24 cellular contexts compared by ENCODE assay signal in the genomic region with DNA sequence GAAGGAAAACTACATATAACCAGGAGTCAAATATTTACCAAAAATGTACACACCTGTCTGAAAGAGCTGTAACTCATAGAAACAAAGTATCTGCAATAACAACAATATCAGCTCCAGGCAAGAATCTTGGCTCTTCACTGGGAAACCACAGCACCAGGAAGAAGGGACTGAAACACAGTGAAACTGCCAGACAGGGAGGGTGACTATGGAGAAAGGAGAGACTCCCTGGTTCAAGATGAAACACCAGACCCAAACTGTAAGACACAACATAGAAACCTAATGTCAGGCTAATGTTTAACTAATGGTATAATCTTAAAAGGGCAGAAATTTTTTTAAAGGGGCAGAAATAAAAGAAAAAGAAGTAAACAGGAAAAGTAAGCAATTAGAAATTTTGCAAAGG. TPM values are rescaled to one million over a fixed set of nuclear protein-coding genes. Genes with fewer than 3 reads are reported as not detected.
A peak's percentile ranks its signal among the peaks of the same experiment; 100 is the strongest.
DNase-seq lines count a peak whose midpoint lies in the region; ATAC-seq and TF ChIP-seq lines count a peak whose summit lies in the region.
"Had no signal": no experiment of that assay in that cellular context is flagged by ENCODE, and none has a peak within 500 bp of the region (broad histone marks: within the 10 kb centered on the region; RNA-seq: fewer than 3 reads in every experiment).

No MANE protein-coding gene starts in this region.

- H3K79me2 ChIP-seq in mammary epithelial cell (ENCODE audit: insufficient read depth, low read length): no peaks in the 10 kb centered on the region

- H3K9me3 Mint-ChIP-seq in MCF 10A (ENCODE audit: unreplicated experiment): no peaks in the 10 kb centered on the region
- H3K9me3 Mint-ChIP-seq: activated naive CD4-positive, alpha-beta T cell treated with anti-CD3 and anti-CD28 coated beads, Interleukin-2, amount 50 U/mL, for 24 hours; natural killer cell had no signal

- H3K9me3 ChIP-seq in mammary epithelial cell (replicated peaks; ENCODE audit: insufficient read depth, low read length) (no peaks in the 10 kb centered on the region), body of pancreas (no peaks in the 10 kb centered on the region), left lung (peaks cover 0 to 5% of the 10 kb centered on the region in 2 donors), transverse colon (no peaks in the 10 kb centered on the region), heart left ventricle (peaks cover 0 to 23% (median under 1%) of the 10 kb centered on the region in 12 donors), right atrium auricular region (no peaks in the 10 kb centered on the region)
- H3K9me3 ChIP-seq: testis had no signal

- TF ChIP-seq EP300 in transverse colon (IDR thresholded peaks at IDR 0.05; ENCODE audit: low read depth): no peak

- H3K4me3 ChIP-seq in mammary epithelial cell (replicated peaks in 1 of 3; ENCODE audit: insufficient read depth in 1 of 3, low read depth in 2 of 3, low read length in 3 of 3) (no peak overlapping the region), body of pancreas (no peak overlapping the region), left lung (no peak overlapping the region), transverse colon (peak overlapping the region in 2 of 4 donors; percentile 12 to 33), heart left ventricle (no peak overlapping the region), right atrium auricular region (no peak overlapping the region)
- H3K4me3 ChIP-seq: K562, testis had no signal

- H3K36me3 ChIP-seq in mammary epithelial cell (ENCODE audit: insufficient read depth, low read length) (no peaks in the 10 kb centered on the region), body of pancreas (replicated peaks in 1 of 2; ENCODE audit: insufficient read depth in 1 of 2, low read depth in 2 of 2) (no peaks in the 10 kb centered on the region), left lung (no peaks in the 10 kb centered on the region), transverse colon (no peaks in the 10 kb centered on the region), heart left ventricle (no peaks in the 10 kb centered on the region), right atrium auricular region (no peaks in the 10 kb centered on the region)

- no TSS peak for BruUV-seq in MCF 10A (replicated peaks; lab: Mats Ljungman, UMichigan)
- no TSS peak for BruUV-seq in mammary epithelial cell (replicated peaks; lab: Mats Ljungman, UMichigan)

- DNase-seq in MCF 10A (ENCODE audit: unreplicated experiment) (peak; percentile 13), mammary epithelial cell (no peak), body of pancreas (peak in 1 of 4 donors; percentile 7), left lung (no peak), transverse colon (no peak), heart left ventricle (no peak), right atrium auricular region (ENCODE audit: low spot score) (no peak)
- DNase-seq: activated CD4-positive, CD25-positive, alpha-beta regulatory T cell treated with anti-CD3 and anti-CD28 coated beads, Interleukin-2, amount 50 U/mL, for 72 hours; activated T-cell treated with anti-CD3 and anti-CD28 coated beads, Interleukin-2, amount 50 U/mL, for 48 hours; CD4-positive, alpha-beta T cell; effector memory CD8-positive, alpha-beta T cell; islet precursor cell; mesendoderm; natural killer cell; NCI-H82; stimulated activated CD4-positive, alpha-beta T cell treated with anti-CD3 and anti-CD28 coated beads, Interleukin-15, amount 100 ng/mL, for 24 hours; T-helper 9 cell had no signal

- no peaks in the 10 kb centered on the region for H3K4me1 ChIP-seq in mammary epithelial cell (ENCODE audit: insufficient read depth, low read length)
- peaks cover 17% of the 10 kb centered on the region for H3K4me1 ChIP-seq in body of pancreas
- peaks cover 0 to 3% of the 10 kb centered on the region in 2 donors for H3K4me1 ChIP-seq in left lung
- peaks cover 0 to 15% (median 8%) of the 10 kb centered on the region in 4 donors for H3K4me1 ChIP-seq in transverse colon
- no peaks in the 10 kb centered on the region for H3K4me1 ChIP-seq in heart left ventricle
- no peaks in the 10 kb centered on the region for H3K4me1 ChIP-seq in right atrium auricular region

- TF ChIP-seq CTCF in MCF 10A (IDR thresholded peaks at IDR 0.05; ENCODE audit: unreplicated experiment) (no peak), mammary epithelial cell (conservative IDR thresholded peaks at IDR 0.05 in 1 of 2, IDR thresholded peaks at IDR 0.05 in 1 of 2; ENCODE audit: extremely low read depth in 1 of 2, insufficient read depth in 1 of 2, low read depth in 1 of 2, low read length in 2 of 2) (no peak), body of pancreas (IDR thresholded peaks at IDR 0.05) (no peak), left lung (IDR thresholded peaks at IDR 0.05) (no peak), transverse colon (IDR thresholded peaks at IDR 0.05) (no peak), heart left ventricle (IDR thresholded peaks at IDR 0.05) (no peak), right atrium auricular region (IDR thresholded peaks at IDR 0.05) (no peak)

- no peaks in the 10 kb centered on the region for H4K20me1 ChIP-seq in mammary epithelial cell (ENCODE audit: insufficient read depth, low read length)

- H3K9ac ChIP-seq in mammary epithelial cell (ENCODE audit: insufficient read depth, low read length): no peak overlapping the region

- no peak overlapping the region for H3K4me2 ChIP-seq in mammary epithelial cell (ENCODE audit: insufficient read depth, low read depth, low read length)

- TF ChIP-seq POLR2A in body of pancreas (IDR thresholded peaks at IDR 0.05) (no peak), transverse colon (IDR thresholded peaks at IDR 0.05) (no peak), heart left ventricle (IDR thresholded peaks at IDR 0.05) (no peak)

- ATAC-seq in body of pancreas (peak; percentile 47), left lung (peak; percentile 76), HG02852 (IDR thresholded peaks at IDR 0.05; ENCODE audit: unreplicated experiment) (no peak), heart left ventricle (no peak)
- ATAC-seq: effector memory CD8-positive, alpha-beta T cell; K562; natural killer cell had no signal

- H2AFZ ChIP-seq in mammary epithelial cell (ENCODE audit: low read depth, low read length): no peak overlapping the region

- no peak overlapping the region for H3K27ac Mint-ChIP-seq in MCF 10A (ENCODE audit: low read depth, unreplicated experiment)
- H3K27ac Mint-ChIP-seq: activated naive CD4-positive, alpha-beta T cell treated with anti-CD3 and anti-CD28 coated beads, Interleukin-2, amount 50 U/mL, for 24 hours; CD4-positive, alpha-beta T cell; effector memory CD8-positive, alpha-beta T cell; natural killer cell had no signal

- POLR2A ChIA-PET in MCF 10A (lab: Yijun Ruan, JAX): interaction anchor here (0.6 to 1.2 kb wide), 3 partner anchors 73 to 984 kb away, joined by 3 read pairs; no protein-coding TSS in a partner anchor

- H3K36me3 Mint-ChIP-seq in MCF 10A (ENCODE audit: insufficient read depth, unreplicated experiment): peaks cover 6% of the 10 kb centered on the region
- H3K36me3 Mint-ChIP-seq: natural killer cell had no signal

- intact Hi-C loops in MCF 10A (cut with micrococcal nuclease) (no loop called here), mammary epithelial cell (cut with micrococcal nuclease) (no loop called here), body of pancreas (cut with DNase I) (no loop called here), left lung (cut with DNase I) (no loop called here), transverse colon (cut with DNase I; ENCODE audit: low total_unique reads) (no loop called here), heart left ventricle (cut with DNase I) (loop anchor here in 1 of 10 donors (10.0 kb wide), 1 partner anchor 47 kb away; no protein-coding TSS in a partner anchor)

- peaks cover 11% of the 10 kb centered on the region for H3K4me1 Mint-ChIP-seq in MCF 10A (ENCODE audit: insufficient read depth, unreplicated experiment)
- H3K4me1 Mint-ChIP-seq: activated naive CD4-positive, alpha-beta T cell treated with anti-CD3 and anti-CD28 coated beads, Interleukin-2, amount 50 U/mL, for 24 hours; natural killer cell had no signal

- H3K27me3 ChIP-seq in mammary epithelial cell (ENCODE audit: insufficient read depth, low read length) (no peaks in the 10 kb centered on the region), body of pancreas (no peaks in the 10 kb centered on the region), left lung (no peaks in the 10 kb centered on the region), transverse colon (no peaks in the 10 kb centered on the region), heart left ventricle (no peaks in the 10 kb centered on the region), right atrium auricular region (no peaks in the 10 kb centered on the region)
- H3K27me3 ChIP-seq: testis had no signal

- in situ Hi-C loops in mammary epithelial cell (cut with MboI; ENCODE audit: low sequenced_read_pairs in 2 of 2) (no loop called here), transverse colon (cut with MboI; ENCODE audit: low pct_ligation_motif_present in 1 of 4, low pct_unique_long_range_greater_than_20kb in 1 of 4, low sequenced_read_pairs in 3 of 4) (no loop called here)

- no peak overlapping the region for H3K4me3 Mint-ChIP-seq in MCF 10A (ENCODE audit: unreplicated experiment)
- H3K4me3 Mint-ChIP-seq: activated naive CD4-positive, alpha-beta T cell treated with anti-CD3 and anti-CD28 coated beads, Interleukin-2, amount 50 U/mL, for 24 hours; CD4-positive, alpha-beta T cell; effector memory CD8-positive, alpha-beta T cell; natural killer cell had no signal

- H3K27ac ChIP-seq in mammary epithelial cell (ENCODE audit: insufficient read depth, low read depth, low read length) (no peak overlapping the region), body of pancreas (peak overlapping the region in 1 of 4 donors; percentile 39), left lung (no peak overlapping the region), transverse colon (peak overlapping the region in 3 of 4 donors; percentile 21 to 39 (median 31)), heart left ventricle (no peak overlapping the region), right atrium auricular region (no peak overlapping the region)
- H3K27ac ChIP-seq: testis had no signal

- no peaks in the 10 kb centered on the region for H3K27me3 Mint-ChIP-seq in MCF 10A (ENCODE audit: insufficient read depth, unreplicated experiment)

- dilution Hi-C loops in mammary epithelial cell (cut with HindIII; ENCODE audit: low sequenced_read_pairs): no loop called here

- CTCF ChIA-PET in MCF 10A (lab: Yijun Ruan, JAX) (interaction anchor here (0.6 to 2.2 kb wide), 7 partner anchors 43 to 321 kb away, joined by 3 to 11 read pairs (median 4); no protein-coding TSS in a partner anchor), mammary epithelial cell (lab: Charles Lee; ENCODE audit: low non-redundant PET) (no interaction called here)

RNA-seq across cellular contexts. Expression of a gene that starts 11.5 kb away (rescaled TPM):
- total RNA-seq in MCF 10A (2022) (not detected in 2 replicates), mammary epithelial cell (not detected), body of pancreas (not detected), left lung (not detected), transverse colon (not detected), heart left ventricle (not detected), right atrium auricular region (not detected)
- polyA plus RNA-seq in mammary epithelial cell (not detected), heart left ventricle (not detected)
- polyA minus RNA-seq in mammary epithelial cell: not detected
- total RNA-seq: astrocyte; CD4-positive, alpha-beta T cell; K562; natural killer cell; pulmonary artery endothelial cell; testis had no signal
- polyA plus RNA-seq: AG04450, K562 had no signal

RNA-seq across cellular contexts. Expression of a gene that starts 39.8 kb away (rescaled TPM):
- not detected in 2 replicates for total RNA-seq in MCF 10A (2022)
- not detected for total RNA-seq in mammary epithelial cell
- not detected for polyA plus RNA-seq in mammary epithelial cell
- not detected for polyA minus RNA-seq in mammary epithelial cell
- total RNA-seq in body of pancreas: not detected
- total RNA-seq in left lung: 1 to 10 TPM in 1 of 2 donors, not detected in 1; 6.9 TPM
- total RNA-seq in transverse colon: not detected
- not detected for total RNA-seq in heart left ventricle
- not detected for polyA plus RNA-seq in heart left ventricle
- not detected for total RNA-seq in right atrium auricular region
- total RNA-seq: astrocyte; CD4-positive, alpha-beta T cell; K562; natural killer cell; pulmonary artery endothelial cell; testis had no signal
- polyA plus RNA-seq: AG04450, K562 had no signal

RNA-seq across cellular contexts. Expression of a gene that starts 50.1 kb away (rescaled TPM):
- not detected in 2 replicates for total RNA-seq in MCF 10A (2022)
- not detected for total RNA-seq in mammary epithelial cell
- not detected for polyA plus RNA-seq in mammary epithelial cell
- not detected for polyA minus RNA-seq in mammary epithelial cell
- not detected for total RNA-seq in body of pancreas
- not detected for total RNA-seq in left lung
- not detected for total RNA-seq in transverse colon
- not detected for total RNA-seq in heart left ventricle
- polyA plus RNA-seq in heart left ventricle: not detected
- not detected for total RNA-seq in right atrium auricular region
- total RNA-seq: astrocyte; CD4-positive, alpha-beta T cell; K562; natural killer cell; pulmonary artery endothelial cell; testis had no signal
- polyA plus RNA-seq: AG04450, K562 had no signal

Comparison
In these comparisons a context has a peak if more than half of its experiments do, and no peak if none do; other contexts are left out.
1. H3K27ac ChIP-seq: peak in transverse colon (3 of 4); none in mammary epithelial cell (single experiment), left lung (0 of 2), heart left ventricle (0 of 12) and right atrium auricular region (0 of 2).
2. ATAC-seq: peak in body of pancreas (single experiment) and left lung (single experiment); none in HG02852 (single experiment) and heart left ventricle (0 of 4).